ENCODE assay signal across 8 cellular contexts in the genomic region with DNA sequence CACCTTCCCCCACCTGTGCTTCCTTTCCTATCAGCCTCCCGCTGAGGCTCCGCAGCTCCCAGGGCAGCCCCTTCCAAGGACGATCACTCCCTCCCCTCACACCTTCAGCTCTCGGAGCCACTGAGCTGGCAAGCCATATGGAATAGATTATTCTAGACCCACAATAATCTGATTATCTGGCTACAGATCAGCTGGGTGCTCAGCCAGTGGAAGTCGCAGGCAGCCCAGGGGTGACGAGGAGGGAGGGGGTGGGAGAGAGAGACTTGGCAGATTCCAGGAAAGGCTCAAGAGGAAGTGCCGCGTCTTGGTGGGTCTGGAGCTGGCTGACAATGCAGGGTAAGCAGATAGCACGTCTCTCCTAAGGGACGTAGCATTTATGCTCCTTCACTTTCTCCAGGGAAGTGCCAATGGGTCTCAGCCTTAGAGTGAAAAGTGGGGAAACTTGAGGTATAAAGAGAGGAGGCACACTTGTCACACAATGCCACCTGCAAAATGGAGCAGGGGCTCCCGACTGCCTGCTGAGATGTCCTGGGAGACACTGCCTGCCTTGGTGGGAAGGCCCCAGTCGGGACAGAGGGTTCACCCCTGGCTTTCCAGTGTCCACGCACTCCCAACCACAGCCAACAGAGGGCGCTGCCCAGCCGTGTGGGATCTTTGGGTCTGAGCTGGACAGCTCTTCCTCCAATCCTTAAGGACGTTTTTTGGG. TPM values are rescaled to one million over a fixed set of nuclear protein-coding genes. Genes with fewer than 3 reads are reported as not detected.
A peak's percentile ranks its signal among the peaks of the same experiment; 100 is the strongest.
DNase-seq lines count a peak whose midpoint lies in the region; ATAC-seq and TF ChIP-seq lines count a peak whose summit lies in the region.

No MANE protein-coding gene starts in this region.

- H3K27me3 Mint-ChIP-seq in activated CD4-positive, alpha-beta memory T cell treated with anti-CD3 and anti-CD28 coated beads for 36 hours = peaks cover 5% of the 10 kb centered on the region

- no peak for ATAC-seq in HG02763 (IDR thresholded peaks at IDR 0.05; ENCODE audit: unreplicated experiment)

- CTCF ChIA-PET in HEK293 (lab: Yijun Ruan, JAX) = interaction anchor here (0.5 to 17.0 kb wide), 53 partner anchors 9 to 658 kb away, joined by 3 to 344 read pairs (median 4); partner anchors contain the start of genes AP3S2, MESP1 and MESP2
- CTCF ChIA-PET in activated CD4-positive, alpha-beta memory T cell treated with anti-CD3 and anti-CD28 coated beads for 36 hours (lab: Charles Lee) = interaction anchor here (0.5 to 7.8 kb wide), 43 partner anchors 9 to 1510 kb away, joined by 3 to 163 read pairs (median 4); partner anchors contain the start of genes ANPEP, IDH2 and MESP1

- H3K4me3 ChIP-seq in HEK293 (ENCODE audit: low read depth, low read length) = no peak overlapping the region
- no peak overlapping the region for H3K4me3 ChIP-seq in effector memory CD4-positive, alpha-beta T cell (ENCODE audit: insufficient read depth, low read depth, low read length, poor library complexity, severe bottlenecking)

- H3K4me3 Mint-ChIP-seq in activated CD4-positive, alpha-beta memory T cell treated with anti-CD3 and anti-CD28 coated beads for 36 hours = no peak overlapping the region

- POLR2A ChIA-PET in HEK293 (lab: Yijun Ruan, JAX) = interaction anchor here (1.0 to 1.7 kb wide), 4 partner anchors 9 to 133 kb away, joined by 4 to 8 read pairs (median 6); partner anchors contain the start of gene AP3S2
- POLR2A ChIA-PET in activated CD4-positive, alpha-beta memory T cell treated with anti-CD3 and anti-CD28 coated beads for 36 hours (lab: Charles Lee) = interaction anchor here (1.1 kb wide), 1 partner anchor 21 kb away, joined by 4 read pairs; no protein-coding TSS in a partner anchor

- DNase-seq in EL = peak; percentile 73
- peak; percentile 33 for DNase-seq in NCI-H748 (lab: John Stamatoyannopoulos, UW; ENCODE audit: unreplicated experiment)
- DNase-seq in activated CD4-positive, alpha-beta memory T cell treated with anti-CD3 and anti-CD28 coated beads for 36 hours = peak; percentile 86
- DNase-seq in effector memory CD4-positive, alpha-beta T cell = peak; percentile 24 to 41 (median 28)
- peak; percentile 96 for DNase-seq in mesenteric fat pad (ENCODE audit: low spot score)
- peak; percentile 36 to 37 for DNase-seq in stimulated activated CD8-positive, alpha-beta memory T cell treated with anti-CD3 and anti-CD28 coated beads, Interleukin-4, amount 100 ng/mL, for 1 hour (ENCODE audit: low read depth in 2 of 2, low spot score in 1 of 2)

- H3K4me1 Mint-ChIP-seq in activated CD4-positive, alpha-beta memory T cell treated with anti-CD3 and anti-CD28 coated beads for 36 hours (ENCODE audit: low read depth) = no peaks in the 10 kb centered on the region

- no peaks in the 10 kb centered on the region for H3K9me3 ChIP-seq in HEK293 (ENCODE audit: control insufficient read depth, insufficient read depth, low read depth, low read length)
- H3K9me3 ChIP-seq in effector memory CD4-positive, alpha-beta T cell (ENCODE audit: control insufficient read depth, low read length) = no peaks in the 10 kb centered on the region

- no peaks in the 10 kb centered on the region for H3K4me1 ChIP-seq in HEK293 (ENCODE audit: control insufficient read depth, insufficient read depth, low read length)
- H3K4me1 ChIP-seq in effector memory CD4-positive, alpha-beta T cell (ENCODE audit: control insufficient read depth, insufficient read depth, low read length, poor library complexity, severe bottlenecking) = no peaks in the 10 kb centered on the region

- no peak overlapping the region for H3K27ac Mint-ChIP-seq in activated CD4-positive, alpha-beta memory T cell treated with anti-CD3 and anti-CD28 coated beads for 36 hours

- peak; percentile 81 for TF ChIP-seq CTCF in HEK293 (tag by site-specific recombination; IDR thresholded peaks at IDR 0.05)

- H3K36me3 Mint-ChIP-seq in activated CD4-positive, alpha-beta memory T cell treated with anti-CD3 and anti-CD28 coated beads for 36 hours = no peaks in the 10 kb centered on the region

- no peak overlapping the region for H3K27ac ChIP-seq in HEK293 (ENCODE audit: extremely low read depth, low read depth, low read length)
- H3K27ac ChIP-seq in effector memory CD4-positive, alpha-beta T cell (ENCODE audit: insufficient read depth, low read length, poor library complexity, severe bottlenecking) = no peak overlapping the region

- H3K27me3 ChIP-seq in effector memory CD4-positive, alpha-beta T cell (replicated peaks; ENCODE audit: control insufficient read depth, insufficient read depth, low read length, poor library complexity, severe bottlenecking) = no peaks in the 10 kb centered on the region

- no peaks in the 10 kb centered on the region for H3K36me3 ChIP-seq in HEK293 (ENCODE audit: control insufficient read depth in 2 of 2, insufficient read depth in 1 of 2, low read length in 2 of 2)
- no peaks in the 10 kb centered on the region for H3K36me3 ChIP-seq in effector memory CD4-positive, alpha-beta T cell (ENCODE audit: control insufficient read depth, insufficient read depth, low read length)

- intact Hi-C loops in activated CD4-positive, alpha-beta memory T cell treated with anti-CD3 and anti-CD28 coated beads for 36 hours (cut with micrococcal nuclease) = loop anchor here (1.0 to 5.0 kb wide), 2 partner anchors 115 to 312 kb away; no protein-coding TSS in a partner anchor

- H3K9me3 Mint-ChIP-seq in activated CD4-positive, alpha-beta memory T cell treated with anti-CD3 and anti-CD28 coated beads for 36 hours = no peaks in the 10 kb centered on the region

TF ChIP-seq in HEK293, 187 proteins besides CTCF, POLR2A, EP300 and RAD21 (continues in another document):
- TF ChIP-seq YY2 (tag by site-specific recombination; IDR thresholded peaks at IDR 0.05) = no peak
- TF ChIP-seq, protein P1, sequence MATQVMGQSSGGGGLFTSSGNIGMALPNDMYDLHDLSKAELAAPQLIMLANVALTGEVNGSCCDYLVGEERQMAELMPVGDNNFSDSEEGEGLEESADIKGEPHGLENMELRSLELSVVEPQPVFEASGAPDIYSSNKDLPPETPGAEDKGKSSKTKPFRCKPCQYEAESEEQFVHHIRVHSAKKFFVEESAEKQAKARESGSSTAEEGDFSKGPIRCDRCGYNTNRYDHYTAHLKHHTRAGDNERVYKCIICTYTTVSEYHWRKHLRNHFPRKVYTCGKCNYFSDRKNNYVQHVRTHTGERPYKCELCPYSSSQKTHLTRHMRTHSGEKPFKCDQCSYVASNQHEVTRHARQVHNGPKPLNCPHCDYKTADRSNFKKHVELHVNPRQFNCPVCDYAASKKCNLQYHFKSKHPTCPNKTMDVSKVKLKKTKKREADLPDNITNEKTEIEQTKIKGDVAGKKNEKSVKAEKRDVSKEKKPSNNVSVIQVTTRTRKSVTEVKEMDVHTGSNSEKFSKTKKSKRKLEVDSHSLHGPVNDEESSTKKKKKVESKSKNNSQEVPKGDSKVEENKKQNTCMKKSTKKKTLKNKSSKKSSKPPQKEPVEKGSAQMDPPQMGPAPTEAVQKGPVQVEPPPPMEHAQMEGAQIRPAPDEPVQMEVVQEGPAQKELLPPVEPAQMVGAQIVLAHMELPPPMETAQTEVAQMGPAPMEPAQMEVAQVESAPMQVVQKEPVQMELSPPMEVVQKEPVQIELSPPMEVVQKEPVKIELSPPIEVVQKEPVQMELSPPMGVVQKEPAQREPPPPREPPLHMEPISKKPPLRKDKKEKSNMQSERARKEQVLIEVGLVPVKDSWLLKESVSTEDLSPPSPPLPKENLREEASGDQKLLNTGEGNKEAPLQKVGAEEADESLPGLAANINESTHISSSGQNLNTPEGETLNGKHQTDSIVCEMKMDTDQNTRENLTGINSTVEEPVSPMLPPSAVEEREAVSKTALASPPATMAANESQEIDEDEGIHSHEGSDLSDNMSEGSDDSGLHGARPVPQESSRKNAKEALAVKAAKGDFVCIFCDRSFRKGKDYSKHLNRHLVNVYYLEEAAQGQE (tag by site-specific recombination; IDR thresholded peaks at IDR 0.05) = peak; percentile 91
- TF ChIP-seq MEIS1 (CRISPR knock-in tag; IDR thresholded peaks at IDR 0.05; ENCODE audit: borderline replicate concordance) = no peak
- peak; percentile 51; the same call in 1 of the 2 replicates for TF ChIP-seq ZNF2 (tag by site-specific recombination; IDR thresholded peaks at IDR 0.05)
- TF ChIP-seq ZBTB1 (tag by site-specific recombination; IDR thresholded peaks at IDR 0.05) = no peak
- peak; percentile 68 for TF ChIP-seq ZNF654 (tag by site-specific recombination; IDR thresholded peaks at IDR 0.05; ENCODE audit: low read depth)
- no peak for TF ChIP-seq ZBTB49 (tag by site-specific recombination; IDR thresholded peaks at IDR 0.05; ENCODE audit: low read depth)
- TF ChIP-seq ZNF184 (tag by site-specific recombination; IDR thresholded peaks at IDR 0.05) = no peak
- TF ChIP-seq SCRT2 (tag by site-specific recombination; IDR thresholded peaks at IDR 0.05) = no peak

RNA-seq across cellular contexts. Expression of gene MESP1, which starts 9.4 kb away (rescaled TPM):
- total RNA-seq in activated CD4-positive, alpha-beta memory T cell treated with anti-CD3 and anti-CD28 coated beads for 36 hours = 1 to 10 TPM; 4.6 to 6.7 TPM
- 16.0 TPM for total RNA-seq in mesenteric fat pad

RNA-seq across cellular contexts. Expression of gene MESP2, which starts 15.7 kb away (rescaled TPM):
- total RNA-seq in activated CD4-positive, alpha-beta memory T cell treated with anti-CD3 and anti-CD28 coated beads for 36 hours = not detected
- 0.96 TPM for total RNA-seq in mesenteric fat pad

RNA-seq across cellular contexts. Expression of gene ANPEP, which starts 54.2 kb away (rescaled TPM):
- under 1 TPM; 0.12 to 0.14 TPM for total RNA-seq in activated CD4-positive, alpha-beta memory T cell treated with anti-CD3 and anti-CD28 coated beads for 36 hours
- 50.3 TPM for total RNA-seq in mesenteric fat pad

Comparison
In these comparisons a context has a peak if more than half of its experiments do, and no peak if none do; other contexts are left out.
1. DNase-seq: peak in every context shown above with its lines; median percentile 96 in mesenteric fat pad; 86 in activated CD4-positive, alpha-beta memory T cell treated with anti-CD3 and anti-CD28 coated beads for 36 hours; 73 in EL; 36 in stimulated activated CD8-positive, alpha-beta memory T cell treated with anti-CD3 and anti-CD28 coated beads, Interleukin-4, amount 100 ng/mL, for 1 hour; 33 in NCI-H748; 28 in effector memory CD4-positive, alpha-beta T cell.
2. RNA of gene ANPEP, which starts 54.2 kb away (total RNA-seq): 50.3 TPM in mesenteric fat pad (single experiment); 0.12 to 0.14 TPM in activated CD4-positive, alpha-beta memory T cell treated with anti-CD3 and anti-CD28 coated beads for 36 hours; every median in the first group is over 10 times any median in the second.